ENCODE assay signal across 10 cellular contexts in genomic region chrX:36916941-36917340, GRCh38.
"Had no signal": no experiment of that assay in that cellular context is flagged by ENCODE, and none has a peak within 500 bp of the region (broad histone marks: within the 10 kb centered on the region; RNA-seq: fewer than 3 reads in every experiment).

No MANE protein-coding gene starts in this region.

- ATAC-seq: HCT116 had no signal

- H3K4me2 ChIP-seq: KMS-11 had no signal

- H3K4me3 ChIP-seq: GM23248, HAP-1 had no signal

- H3K27ac ChIP-seq: GM23248, KMS-11 had no signal

- DNase-seq: GM23248, GOT3, H7, HFFc6, Karpas-422, KBM-7 had no signal

- FAIRE-seq: HTR-8/SVneo had no signal

- H2AFZ ChIP-seq: GM23248 had no signal

- H3K9ac ChIP-seq: GM23248, KMS-11 had no signal

- H3K36me3 ChIP-seq: HAP-1 had no signal
